In the genomic region with DNA sequence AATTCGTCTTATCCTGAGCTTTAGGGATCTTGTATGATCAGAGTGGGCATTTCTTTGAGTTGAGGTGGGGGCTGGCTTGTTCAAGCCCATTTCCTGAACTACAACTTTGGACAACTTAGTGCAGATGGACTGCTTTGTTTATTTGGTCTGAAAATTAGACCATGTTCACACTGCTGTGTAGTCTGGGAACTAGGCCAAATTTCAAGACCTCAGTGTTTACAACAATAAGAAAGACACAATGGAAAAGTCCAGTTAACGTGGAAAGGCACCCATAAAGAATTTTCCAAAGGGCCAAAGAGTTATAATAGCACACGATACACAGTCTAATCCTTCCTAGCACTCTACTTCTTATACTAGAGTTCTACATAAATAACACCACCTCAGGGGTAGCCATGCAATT, we compare ENCODE assay signal across 11 cellular contexts.
DNase-seq lines count a peak whose midpoint lies in the region; ATAC-seq and TF ChIP-seq lines count a peak whose summit lies in the region.
"Had no signal": no experiment of that assay in that cellular context is flagged by ENCODE, and none has a peak within 500 bp of the region (broad histone marks: within the 10 kb centered on the region; RNA-seq: fewer than 3 reads in every experiment).

No MANE protein-coding gene starts in this region.

- no peak for ATAC-seq in HG03039 (IDR thresholded peaks at IDR 0.05; ENCODE audit: unreplicated experiment)
- ATAC-seq in GM21360 (IDR thresholded peaks at IDR 0.05; ENCODE audit: unreplicated experiment): no peak

- DNase-seq in NCI-H2171 treated with DMSO at 0.1 percent for 48 hours (lab: John Stamatoyannopoulos, UW): peak; percentile 30
- DNase-seq in NCI-H2171 (lab: John Stamatoyannopoulos, UW): no peak
- DNase-seq in Peyer's patch: no peak
- peak; percentile 16 to 46 for DNase-seq in foreskin fibroblast
- peak in 1 of 49 donors; percentile 9 for DNase-seq in substantia nigra (lab: John Stamatoyannopoulos, UW)
- no peak for DNase-seq in effector CD4-positive, alpha-beta T cell
- DNase-seq: cerebellar nuclear complex, nucleus accumbens, T-helper 9 cell had no signal

- H3K27me3 ChIP-seq in Peyer's patch: no peaks in the 10 kb centered on the region

- H3K4me1 ChIP-seq in Peyer's patch: no peaks in the 10 kb centered on the region

- no peaks in the 10 kb centered on the region for H3K36me3 ChIP-seq in Peyer's patch

- no peak for TF ChIP-seq CTCF in Peyer's patch (IDR thresholded peaks at IDR 0.05)
- TF ChIP-seq CTCF in foreskin fibroblast (IDR thresholded peaks at IDR 0.05; ENCODE audit: low read depth, low read length): no peak

- no peak for TF ChIP-seq POLR2A in Peyer's patch (IDR thresholded peaks at IDR 0.05)

- no peak overlapping the region for H3K4me3 ChIP-seq in Peyer's patch
- no peak overlapping the region for H3K4me3 ChIP-seq in foreskin fibroblast (ENCODE audit: low read depth in 1 of 2, low read length in 2 of 2)

- H3K9me3 ChIP-seq in Peyer's patch: no peaks in the 10 kb centered on the region

- H3K27ac ChIP-seq in Peyer's patch (peak overlapping the region; percentile 5 to 51 (median 27)), substantia nigra (ENCODE audit: low read depth, low read length, poor library complexity, severe bottlenecking) (peak overlapping the region; percentile 40)

Comparison
In these comparisons a context has a peak if more than half of its experiments do, and no peak if none do; other contexts are left out.
1. DNase-seq: peak in NCI-H2171 treated with DMSO at 0.1 percent for 48 hours (single experiment) and foreskin fibroblast (2 of 2); none in NCI-H2171 (single experiment), Peyer's patch (0 of 3) and effector CD4-positive, alpha-beta T cell (single experiment).